Comparison of ENCODE assay signal across 15 cellular contexts in genomic region chr9:21682981-21683380, GRCh38.
DNase-seq lines count a peak whose midpoint lies in the region; ATAC-seq and TF ChIP-seq lines count a peak whose summit lies in the region.
"Had no signal": no experiment of that assay in that cellular context is flagged by ENCODE, and none has a peak within 500 bp of the region (broad histone marks: within the 10 kb centered on the region; RNA-seq: fewer than 3 reads in every experiment).

No MANE protein-coding gene starts in this region.

- H3K9ac ChIP-seq in mammary epithelial cell (ENCODE audit: insufficient read depth, low read length), result peak overlapping the region; percentile 69
- H3K9ac ChIP-seq: parathyroid adenoma had no signal

- peaks cover 84% of the 10 kb centered on the region for H3K4me1 ChIP-seq in mammary epithelial cell (ENCODE audit: insufficient read depth, low read length)
- H3K4me1 ChIP-seq: parathyroid adenoma had no signal

- dilution Hi-C loops in mammary epithelial cell (cut with HindIII; ENCODE audit: low sequenced_read_pairs), result no loop called here

- peak overlapping the region; percentile 72 for H3K4me2 ChIP-seq in mammary epithelial cell (ENCODE audit: insufficient read depth, low read depth, low read length)

- H3K79me2 ChIP-seq in mammary epithelial cell (ENCODE audit: insufficient read depth, low read length), result peaks cover 39% of the 10 kb centered on the region
- H3K79me2 ChIP-seq: parathyroid adenoma had no signal

- intact Hi-C loops in Calu3 (cut with micrococcal nuclease; ENCODE audit: unreplicated experiment), result loop anchor here (10.0 kb wide), 1 partner anchor 218 kb away; no protein-coding TSS in a partner anchor
- intact Hi-C loops in mammary epithelial cell (cut with micrococcal nuclease), result loop anchor here (1.0 to 10.0 kb wide), 2 partner anchors 106 to 348 kb away; partner anchors contain the start of gene KLHL9
- intact Hi-C loops in sciatic nerve (cut with DNase I), result no loop called here

- no peaks in the 10 kb centered on the region for H3K27me3 Mint-ChIP-seq in Calu3 (ENCODE audit: unreplicated experiment)

- H3K9me3 ChIP-seq in mammary epithelial cell (replicated peaks; ENCODE audit: insufficient read depth, low read length), result no peaks in the 10 kb centered on the region

- peaks cover 19% of the 10 kb centered on the region for H3K36me3 Mint-ChIP-seq in Calu3 (ENCODE audit: insufficient read depth, unreplicated experiment)

- H3K4me3 ChIP-seq in mammary epithelial cell (replicated peaks in 1 of 3; ENCODE audit: insufficient read depth in 1 of 3, low read depth in 2 of 3, low read length in 3 of 3), result no peak overlapping the region

- DNase-seq in Calu3 (no peak), LHCN-M2 (ENCODE audit: low read depth) (peak; percentile 79), mammary epithelial cell (peak; percentile 92), glomerular visceral epithelial cell (ENCODE audit: extremely low spot score) (peak; percentile 75), sciatic nerve (ENCODE audit: low spot score) (no peak)
- DNase-seq in activated CD4-positive, alpha-beta T cell treated with anti-CD3 and anti-CD28 coated beads, Interleukin-2, amount 50 U/mL, for 48 hours, result no peak
- DNase-seq: activated T-cell treated with anti-CD3 and anti-CD28 coated beads for 4 hours, erythroblast, GOT3, NCI-H1436, NCI-H510A had no signal

- ATAC-seq in sciatic nerve, result no peak
- no peak for ATAC-seq in HG03139 (IDR thresholded peaks at IDR 0.05; ENCODE audit: unreplicated experiment)
- no peak for ATAC-seq in HG02571 (IDR thresholded peaks at IDR 0.05; ENCODE audit: unreplicated experiment)
- ATAC-seq: Right ventricle myocardium inferior had no signal

- H3K9me3 Mint-ChIP-seq in Calu3 (ENCODE audit: low read depth, unreplicated experiment), result no peaks in the 10 kb centered on the region

- WGBS in mammary epithelial cell (ENCODE audit: low coverage, missing lambda C conversion rate), result 0% methylated on average over 2 of the region's 2 CpGs

- H3K4me3 Mint-ChIP-seq in Calu3 (ENCODE audit: low read depth, unreplicated experiment), result peak overlapping the region; percentile 62

- TF ChIP-seq CTCF in Calu3 (IDR thresholded peaks at IDR 0.05; ENCODE audit: unreplicated experiment) (no peak), mammary epithelial cell (conservative IDR thresholded peaks at IDR 0.05 in 1 of 2, IDR thresholded peaks at IDR 0.05 in 1 of 2; ENCODE audit: extremely low read depth in 1 of 2, insufficient read depth in 1 of 2, low read depth in 1 of 2, low read length in 2 of 2) (no peak)

- in situ Hi-C loops in mammary epithelial cell (cut with MboI; ENCODE audit: low sequenced_read_pairs in 2 of 2), result loop anchor here (10.0 kb wide), 2 partner anchors 108 to 128 kb away; no protein-coding TSS in a partner anchor

- no peaks in the 10 kb centered on the region for H3K36me3 ChIP-seq in mammary epithelial cell (ENCODE audit: insufficient read depth, low read length)

- no peaks in the 10 kb centered on the region for H4K20me1 ChIP-seq in mammary epithelial cell (ENCODE audit: insufficient read depth, low read length)

- CTCF ChIA-PET in Calu3 (lab: Charles Lee), result interaction anchor here (0.6 to 1.4 kb wide), 6 partner anchors 9 to 140 kb away, joined by 3 to 9 read pairs (median 4); no protein-coding TSS in a partner anchor
- CTCF ChIA-PET in mammary epithelial cell (lab: Charles Lee; ENCODE audit: low non-redundant PET), result no interaction called here

- peak overlapping the region; percentile 96 for H3K27ac Mint-ChIP-seq in Calu3 (ENCODE audit: unreplicated experiment)

- no TSS peak for BruUV-seq in Calu3 (replicated peaks; lab: Mats Ljungman, UMichigan)
- BruUV-seq in mammary epithelial cell (replicated peaks; lab: Mats Ljungman, UMichigan), result no TSS peak

- peak overlapping the region; percentile 99 for H3K27ac ChIP-seq in mammary epithelial cell (ENCODE audit: insufficient read depth, low read depth, low read length)
- H3K27ac ChIP-seq: parathyroid adenoma had no signal

- no peaks in the 10 kb centered on the region for H3K27me3 ChIP-seq in mammary epithelial cell (ENCODE audit: insufficient read depth, low read length)

- no peak overlapping the region for H2AFZ ChIP-seq in mammary epithelial cell (ENCODE audit: low read depth, low read length)
- H2AFZ ChIP-seq: parathyroid adenoma had no signal

- peaks cover 33% of the 10 kb centered on the region for H3K4me1 Mint-ChIP-seq in Calu3 (ENCODE audit: low read depth, unreplicated experiment)

Comparison
In these comparisons a context has a peak if more than half of its experiments do, and no peak if none do; other contexts are left out.
1. DNase-seq: peak in LHCN-M2 (single experiment), mammary epithelial cell (single experiment) and glomerular visceral epithelial cell (single experiment); none in Calu3 (single experiment), sciatic nerve (single experiment) and activated CD4-positive, alpha-beta T cell treated with anti-CD3 and anti-CD28 coated beads, Interleukin-2, amount 50 U/mL, for 48 hours (0 of 2).